30 cellular contexts compared by ENCODE assay signal in genomic region chr19:40224342-40225148, GRCh38. TPM values are rescaled to one million over a fixed set of nuclear protein-coding genes. Genes with fewer than 3 reads are reported as not detected.
A peak's percentile ranks its signal among the peaks of the same experiment; 100 is the strongest.
DNase-seq lines count a peak whose midpoint lies in the region; ATAC-seq and TF ChIP-seq lines count a peak whose summit lies in the region.
"Had no signal": no experiment of that assay in that cellular context is flagged by ENCODE, and none has a peak within 500 bp of the region (broad histone marks: within the 10 kb centered on the region; RNA-seq: fewer than 3 reads in every experiment).

No MANE protein-coding gene starts in this region.

- H3K9me3 ChIP-seq in breast epithelium (no peaks in the 10 kb centered on the region), sigmoid colon (no peaks in the 10 kb centered on the region)
- H3K9me3 ChIP-seq: Caco-2, esophagus squamous epithelium, right atrium auricular region, transverse colon had no signal

- intact Hi-C loops in MCF 10A (cut with micrococcal nuclease), result loop anchor here (5.0 kb wide), 1 partner anchor 67 kb away; no protein-coding TSS in a partner anchor
- intact Hi-C loops in breast epithelium (cut with DNase I; ENCODE audit: low total_unique reads), result no loop called here
- intact Hi-C loops in sigmoid colon (cut with DNase I), result no loop called here

- TF ChIP-seq CTCF in MCF 10A (IDR thresholded peaks at IDR 0.05; ENCODE audit: unreplicated experiment) (no peak), breast epithelium (IDR thresholded peaks at IDR 0.05) (no peak), epithelial cell of esophagus (IDR thresholded peaks at IDR 0.05; ENCODE audit: insufficient read depth, low read depth, low read length, missing control alignments) (no peak), sigmoid colon (IDR thresholded peaks at IDR 0.05) (no peak)

- no peaks in the 10 kb centered on the region for H3K27me3 Mint-ChIP-seq in MCF 10A (ENCODE audit: insufficient read depth, unreplicated experiment)

- H3K36me3 Mint-ChIP-seq in MCF 10A (ENCODE audit: insufficient read depth, unreplicated experiment), result peaks cover 9% of the 10 kb centered on the region

- WGBS in sigmoid colon, 2 donors, result 53 to 79% methylated on average over 32 of the region's 32 CpGs

- H3K27ac ChIP-seq in breast epithelium, result no peak overlapping the region
- H3K27ac ChIP-seq in sigmoid colon, result no peak overlapping the region
- H3K27ac ChIP-seq: BLaER1, esophagus squamous epithelium, parathyroid adenoma, right atrium auricular region, SK-N-MC, transverse colon had no signal

- POLR2A ChIA-PET in MCF 10A (lab: Yijun Ruan, JAX), result interaction anchor here (0.6 to 1.0 kb wide), 3 partner anchors 30 to 232 kb away, joined by 3 to 4 read pairs (median 3); no protein-coding TSS in a partner anchor

- no peak for TF ChIP-seq EP300 in sigmoid colon (IDR thresholded peaks at IDR 0.05)

- H3K27ac Mint-ChIP-seq in MCF 10A (ENCODE audit: low read depth, unreplicated experiment), result no peak overlapping the region
- H3K27ac Mint-ChIP-seq: activated naive CD8-positive, alpha-beta T cell; H9 had no signal

- DNase-seq in MCF 10A (ENCODE audit: unreplicated experiment), result peak; percentile 98
- DNase-seq in breast epithelium (ENCODE audit: low spot score in 2 of 2), result no peak
- DNase-seq in NCI-H69 (lab: John Stamatoyannopoulos, UW), result peak; percentile 85
- DNase-seq in epithelial cell of esophagus (ENCODE audit: low read depth), result peak; percentile 87
- no peak for DNase-seq in sigmoid colon
- DNase-seq in putamen (ENCODE audit: low spot score), result no peak
- DNase-seq in stimulated activated naive CD4-positive, alpha-beta T cell (lab: John Stamatoyannopoulos, UW), result no peak
- DNase-seq: activated CD4-positive, alpha-beta T cell treated with anti-CD3 and anti-CD28 coated beads for 4 hours; activated T-cell treated with anti-CD3 and anti-CD28 coated beads for 4 hours; anterior cingulate cortex; Caco-2; cortex of kidney; DND-41; esophagus squamous epithelium; H9; NCI-H510A; stimulated activated CD4-positive, alpha-beta T cell treated with anti-CD3 and anti-CD28 coated beads, Interleukin-2, amount 100 ng/mL, for 48 hours; transverse colon had no signal

- peaks cover 8% of the 10 kb centered on the region for H3K9me3 Mint-ChIP-seq in MCF 10A (ENCODE audit: unreplicated experiment)

- no peaks in the 10 kb centered on the region for H3K36me3 ChIP-seq in breast epithelium
- H3K36me3 ChIP-seq in sigmoid colon, result no peaks in the 10 kb centered on the region
- H3K36me3 ChIP-seq: BLaER1, esophagus squamous epithelium, right atrium auricular region, transverse colon had no signal

- H3K4me1 ChIP-seq in breast epithelium (peaks cover 0 to 7% of the 10 kb centered on the region in 2 donors), sigmoid colon (peaks cover 0 to 30% (median 18%) of the 10 kb centered on the region in 4 donors)

- CTCF ChIA-PET in MCF 10A (lab: Yijun Ruan, JAX), result interaction anchor here (0.7 to 2.1 kb wide), 2 partner anchors 38 to 85 kb away, joined by 3 to 8 read pairs; no protein-coding TSS in a partner anchor

- H3K4me1 Mint-ChIP-seq in MCF 10A (ENCODE audit: insufficient read depth, unreplicated experiment), result peaks cover 36% of the 10 kb centered on the region

- ATAC-seq in HG03280 (IDR thresholded peaks at IDR 0.05; ENCODE audit: unreplicated experiment), result no peak
- ATAC-seq: Panc1 had no signal

- H3K4me3 ChIP-seq in breast epithelium (no peak overlapping the region), epithelial cell of esophagus (ENCODE audit: low read length) (no peak overlapping the region), sigmoid colon (no peak overlapping the region)
- H3K4me3 ChIP-seq: BLaER1, esophagus squamous epithelium, right atrium auricular region, SK-N-MC, transverse colon had no signal

- no peak overlapping the region for H3K4me3 Mint-ChIP-seq in MCF 10A (ENCODE audit: unreplicated experiment)
- H3K4me3 Mint-ChIP-seq: H9 had no signal

- H3K27me3 ChIP-seq in breast epithelium (peaks cover 9 to 37% of the 10 kb centered on the region in 2 donors), sigmoid colon (peaks cover 24 to 67% (median 40%) of the 10 kb centered on the region in 3 donors)

- BruUV-seq in MCF 10A (replicated peaks; lab: Mats Ljungman, UMichigan), result no TSS peak

- no peak for TF ChIP-seq POLR2A in breast epithelium (IDR thresholded peaks at IDR 0.05)
- no peak for TF ChIP-seq POLR2A in sigmoid colon (IDR thresholded peaks at IDR 0.05)

RNA-seq across cellular contexts. Expression of gene CCNP, which starts 1.9 kb away (rescaled TPM):
- total RNA-seq in MCF 10A (2022), result 2.1 and 2.2 TPM in 2 replicates
- total RNA-seq in breast epithelium, result 1 to 10 TPM in 1 of 3 donors, under 1 TPM in 1, not detected in 1; 0.29 to 2.3 TPM
- not detected for total RNA-seq in sigmoid colon
- polyA plus RNA-seq in sigmoid colon, result under 1 TPM in 1 of 3 donors, not detected in 2; 0.23 TPM
- total RNA-seq: esophagus squamous epithelium, M059J, right atrium auricular region had no signal
- polyA plus RNA-seq: IgD-negative memory B cell had no signal

RNA-seq across cellular contexts. Expression of gene TTC9B, which starts 6.4 kb away (rescaled TPM):
- total RNA-seq in MCF 10A (2022), result not detected in 2 replicates
- under 1 TPM in 1 of 3 donors, not detected in 2; 0.29 TPM for total RNA-seq in breast epithelium
- 1 to 10 TPM in 2 of 4 donors, not detected in 2; 1.1 to 5.0 TPM for total RNA-seq in sigmoid colon
- under 1 TPM in 1 of 3 donors, not detected in 2; 0.34 TPM for polyA plus RNA-seq in sigmoid colon
- total RNA-seq: Caco-2; cardiac septum; esophagus squamous epithelium; M059J; right atrium auricular region; T-helper 2 cell treated with Interferon-gamma antibody and Interleukin-4, amounts not matched to agents 100 ng/mL and 5 ng/mL, for 36 hours; transverse colon had no signal
- polyA plus RNA-seq: AG04450, IgD-negative memory B cell had no signal

RNA-seq across cellular contexts. Expression of gene MAP3K10, which starts 33.3 kb away (rescaled TPM):
- total RNA-seq in MCF 10A (2022) (17.1 and 23.2 TPM in 2 replicates), breast epithelium (10 to 100 TPM in 2 of 3 donors, 1 to 10 TPM in 1; 6.1 to 13.5 (median 10.2) TPM), sigmoid colon (10 to 100 TPM in 2 of 4 donors, 1 to 10 TPM in 2; 6.4 to 17.2 (median 10.5) TPM)
- 1 to 10 TPM; 4.2 to 9.8 (median 4.2) TPM for polyA plus RNA-seq in sigmoid colon

Comparison
In these comparisons a context has a peak if more than half of its experiments do, and no peak if none do; other contexts are left out.
1. DNase-seq: peak in MCF 10A (single experiment), NCI-H69 (single experiment) and epithelial cell of esophagus (single experiment); none in breast epithelium (0 of 2), sigmoid colon (single experiment), putamen (single experiment) and stimulated activated naive CD4-positive, alpha-beta T cell (0 of 6).